ENCODE assay signal across 8 cellular contexts in the genomic region with DNA sequence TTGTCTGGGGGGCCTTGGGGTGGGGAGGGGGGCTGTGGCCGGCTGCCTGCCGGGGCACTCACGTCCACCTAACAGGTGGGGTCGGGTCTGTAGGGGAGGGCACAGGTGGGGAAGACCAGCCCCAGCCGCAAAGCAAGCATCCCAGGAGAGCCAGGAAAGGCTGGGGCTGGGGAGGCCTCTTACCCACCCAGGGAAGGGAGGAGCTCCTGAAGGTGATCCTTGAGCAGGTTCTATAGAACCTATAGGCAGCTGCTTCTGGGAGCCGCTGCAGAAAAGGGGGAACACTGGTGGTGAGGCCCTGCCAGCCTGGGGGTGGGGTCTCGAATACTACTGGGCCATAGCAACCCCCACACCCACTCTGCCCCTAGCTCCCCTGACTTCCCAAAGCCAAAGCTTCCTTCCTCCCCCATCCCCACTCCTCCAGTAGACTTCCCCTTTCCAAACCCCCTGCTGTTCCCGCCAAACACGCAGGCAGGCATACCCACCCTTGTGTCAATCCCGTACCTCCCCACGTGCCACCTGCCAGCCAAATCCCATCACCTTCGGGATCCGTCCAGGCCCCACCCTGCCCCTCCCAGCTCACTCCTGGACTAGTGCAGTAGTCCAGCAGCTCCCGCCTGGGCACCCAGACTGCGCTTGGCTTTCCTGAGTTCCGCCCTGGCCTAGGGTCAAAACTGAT. TPM values are rescaled to one million over a fixed set of nuclear protein-coding genes. Genes with fewer than 3 reads are reported as not detected.
DNase-seq lines count a peak whose midpoint lies in the region; FAIRE-seq and TF ChIP-seq lines count a peak whose summit lies in the region.

No MANE protein-coding gene starts in this region.

- H3K36me3 Mint-ChIP-seq in T-helper 1 cell treated with Interleukin-12 subunit alpha and Interleukin-12 subunit beta and Interleukin-4 antibody, amounts not matched to agents 30 μg/mL and 1 μg/mL, for 36 hours (ENCODE audit: low read depth) = peaks cover 2% of the 10 kb centered on the region
- H3K36me3 Mint-ChIP-seq in activated T-helper 1 cell treated with anti-CD3 and anti-CD28 coated beads, Interleukin-12 subunit alpha, Interleukin-12 subunit beta, Interleukin-2, Interleukin-4 antibody, amounts not matched to agents 30 ng/mL and 10 ng/mL and 1 ng/mL, durations not matched to agents 14 hours and 24 hours and 36 hours (ENCODE audit: low read depth) = peaks cover 6% of the 10 kb centered on the region

- H3K4me1 ChIP-seq in kidney (ENCODE audit: control insufficient read depth in 1 of 2, insufficient read depth in 1 of 2, low read depth in 1 of 2, low read length in 2 of 2) = peaks cover 16 to 41% of the 10 kb centered on the region in 2 donors
- H3K4me1 ChIP-seq in testis = peaks cover 73% of the 10 kb centered on the region

- H3K27ac ChIP-seq in kidney (ENCODE audit: low read depth in 2 of 2, low read length in 2 of 2) (peak overlapping the region; percentile 75 to 83), testis (peak overlapping the region; percentile 35 to 85)

- TF ChIP-seq CTCF in kidney (IDR thresholded peaks at IDR 0.05; ENCODE audit: borderline replicate concordance, extremely low read depth, insufficient read depth) (no peak), testis (IDR thresholded peaks at IDR 0.05) (no peak)

- H3K27me3 Mint-ChIP-seq in T-helper 1 cell treated with Interleukin-12 subunit alpha and Interleukin-12 subunit beta and Interleukin-4 antibody, amounts not matched to agents 30 μg/mL and 1 μg/mL, for 36 hours (ENCODE audit: low read depth) = no peaks in the 10 kb centered on the region
- peaks cover 2% of the 10 kb centered on the region for H3K27me3 Mint-ChIP-seq in activated T-helper 1 cell treated with anti-CD3 and anti-CD28 coated beads, Interleukin-12 subunit alpha, Interleukin-12 subunit beta, Interleukin-2, Interleukin-4 antibody, amounts not matched to agents 30 ng/mL and 10 ng/mL and 1 ng/mL, durations not matched to agents 14 hours and 24 hours and 36 hours (ENCODE audit: insufficient read depth)

- intact Hi-C loops in activated T-helper 1 cell treated with anti-CD3 and anti-CD28 coated beads, Interleukin-12 subunit alpha, Interleukin-12 subunit beta, Interleukin-2, Interleukin-4 antibody, amounts not matched to agents 30 ng/mL and 10 ng/mL and 1 ng/mL, durations not matched to agents 14 hours and 24 hours and 36 hours (cut with micrococcal nuclease) = no loop called here
- intact Hi-C loops in kidney (cut with DNase I) (no loop called here), testis (cut with DNase I; ENCODE audit: low total_unique reads) (no loop called here)

- peak overlapping the region in 1 of 2 donors; percentile 46 for H3K9ac ChIP-seq in kidney (ENCODE audit: low read length in 2 of 2)

- H3K4me3 ChIP-seq in kidney (ENCODE audit: low read length in 2 of 2) = peak overlapping the region in 1 of 2 donors; percentile 44
- H3K4me3 ChIP-seq in testis = no peak overlapping the region

- peaks cover 32% of the 10 kb centered on the region for H3K4me1 Mint-ChIP-seq in T-helper 1 cell treated with Interleukin-12 subunit alpha and Interleukin-12 subunit beta and Interleukin-4 antibody, amounts not matched to agents 30 μg/mL and 1 μg/mL, for 36 hours (ENCODE audit: low read depth)
- H3K4me1 Mint-ChIP-seq in activated T-helper 1 cell treated with anti-CD3 and anti-CD28 coated beads, Interleukin-12 subunit alpha, Interleukin-12 subunit beta, Interleukin-2, Interleukin-4 antibody, amounts not matched to agents 30 ng/mL and 10 ng/mL and 1 ng/mL, durations not matched to agents 14 hours and 24 hours and 36 hours (ENCODE audit: low read depth) = peaks cover 43% of the 10 kb centered on the region

- FAIRE-seq in kidney (lab: Jason Lieb, UNC) = no peak

- H3K27me3 ChIP-seq in testis = no peaks in the 10 kb centered on the region

- H3K4me3 Mint-ChIP-seq in T-helper 1 cell treated with Interleukin-12 subunit alpha and Interleukin-12 subunit beta and Interleukin-4 antibody, amounts not matched to agents 30 μg/mL and 1 μg/mL, for 36 hours = peak overlapping the region; percentile 42
- peak overlapping the region; percentile 61 for H3K4me3 Mint-ChIP-seq in activated T-helper 1 cell treated with anti-CD3 and anti-CD28 coated beads, Interleukin-12 subunit alpha, Interleukin-12 subunit beta, Interleukin-2, Interleukin-4 antibody, amounts not matched to agents 30 ng/mL and 10 ng/mL and 1 ng/mL, durations not matched to agents 14 hours and 24 hours and 36 hours

- no peak for TF ChIP-seq POLR2A in testis (IDR thresholded peaks at IDR 0.05)

- WGBS in testis, 2 donors = 60 to 67% methylated on average over 12 to 16 of the region's 16 CpGs

- H3K27ac Mint-ChIP-seq in T-helper 1 cell treated with Interleukin-12 subunit alpha and Interleukin-12 subunit beta and Interleukin-4 antibody, amounts not matched to agents 30 μg/mL and 1 μg/mL, for 36 hours = no peak overlapping the region
- H3K27ac Mint-ChIP-seq in activated T-helper 1 cell treated with anti-CD3 and anti-CD28 coated beads, Interleukin-12 subunit alpha, Interleukin-12 subunit beta, Interleukin-2, Interleukin-4 antibody, amounts not matched to agents 30 ng/mL and 10 ng/mL and 1 ng/mL, durations not matched to agents 14 hours and 24 hours and 36 hours = peak overlapping the region; percentile 67

- H3K9me3 ChIP-seq in kidney (ENCODE audit: control insufficient read depth in 1 of 2, low read length in 2 of 2) (no peaks in the 10 kb centered on the region), testis (no peaks in the 10 kb centered on the region)

- no peak for DNase-seq in T-helper 1 cell
- no peak for DNase-seq in activated T-helper 1 cell treated with anti-CD3 and anti-CD28 coated beads, Interleukin-12 subunit alpha, Interleukin-12 subunit beta, Interleukin-2, Interleukin-4 antibody, amounts not matched to agents 30 ng/mL and 10 ng/mL and 1 ng/mL, durations not matched to agents 14 hours and 24 hours and 36 hours (ENCODE audit: low spot score)
- peak; percentile 80 for DNase-seq in kidney
- no peak for DNase-seq in testis
- DNase-seq in foreskin melanocyte = no peak
- DNase-seq in NOMO-1 treated with dmso at 0.1 percent for 144 hours (lab: John Stamatoyannopoulos, UW; ENCODE audit: unreplicated experiment) = no peak
- DNase-seq in HuH-7.5 (ENCODE audit: low spot score) = no peak

- H3K36me3 ChIP-seq in kidney (ENCODE audit: control insufficient read depth in 1 of 2, insufficient read depth in 2 of 2, low read length in 2 of 2) = no peaks in the 10 kb centered on the region
- H3K36me3 ChIP-seq in testis (ENCODE audit: low read depth, missing control alignments) = no peaks in the 10 kb centered on the region

- no peaks in the 10 kb centered on the region for H3K9me3 Mint-ChIP-seq in T-helper 1 cell treated with Interleukin-12 subunit alpha and Interleukin-12 subunit beta and Interleukin-4 antibody, amounts not matched to agents 30 μg/mL and 1 μg/mL, for 36 hours
- no peaks in the 10 kb centered on the region for H3K9me3 Mint-ChIP-seq in activated T-helper 1 cell treated with anti-CD3 and anti-CD28 coated beads, Interleukin-12 subunit alpha, Interleukin-12 subunit beta, Interleukin-2, Interleukin-4 antibody, amounts not matched to agents 30 ng/mL and 10 ng/mL and 1 ng/mL, durations not matched to agents 14 hours and 24 hours and 36 hours

RNA-seq across cellular contexts. Expression of a gene that starts 5.6 kb away (rescaled TPM):
- 34.5 and 39.1 TPM in 2 replicates for total RNA-seq in activated T-helper 1 cell treated with anti-CD3 and anti-CD28 coated beads, Interleukin-12 subunit alpha, Interleukin-12 subunit beta, Interleukin-2, Interleukin-4 antibody, amounts not matched to agents 30 ng/mL and 10 ng/mL and 1 ng/mL, durations not matched to agents 14 hours and 24 hours and 36 hours
- total RNA-seq in kidney (22.2 TPM), testis (10 to 100 TPM; 14.7 to 26.5 TPM)
- polyA plus RNA-seq in kidney (ENCODE audit: insufficient read depth, low read depth, low replicate concordance) (10.4 TPM), testis (ENCODE audit: insufficient read depth, low read depth, low replicate concordance) (13.3 TPM)

RNA-seq across cellular contexts. Expression of a gene that starts 9.5 kb away (rescaled TPM):
- 64.5 and 70.5 TPM in 2 replicates for total RNA-seq in activated T-helper 1 cell treated with anti-CD3 and anti-CD28 coated beads, Interleukin-12 subunit alpha, Interleukin-12 subunit beta, Interleukin-2, Interleukin-4 antibody, amounts not matched to agents 30 ng/mL and 10 ng/mL and 1 ng/mL, durations not matched to agents 14 hours and 24 hours and 36 hours
- 36.8 TPM for total RNA-seq in kidney
- polyA plus RNA-seq in kidney (ENCODE audit: insufficient read depth, low read depth, low replicate concordance) = 12.1 TPM
- 100 to 1,000 TPM; 149 to 200 TPM for total RNA-seq in testis
- polyA plus RNA-seq in testis (ENCODE audit: insufficient read depth, low read depth, low replicate concordance) = 104 TPM

RNA-seq across cellular contexts. Expression of a gene that starts 27.5 kb away (rescaled TPM):
- total RNA-seq in activated T-helper 1 cell treated with anti-CD3 and anti-CD28 coated beads, Interleukin-12 subunit alpha, Interleukin-12 subunit beta, Interleukin-2, Interleukin-4 antibody, amounts not matched to agents 30 ng/mL and 10 ng/mL and 1 ng/mL, durations not matched to agents 14 hours and 24 hours and 36 hours = 115 TPM in 2 replicates
- 63.8 TPM for total RNA-seq in kidney
- polyA plus RNA-seq in kidney (ENCODE audit: insufficient read depth, low read depth, low replicate concordance) = 65.1 TPM
- total RNA-seq in testis = 100 to 1,000 TPM; 127 to 140 TPM
- polyA plus RNA-seq in testis (ENCODE audit: insufficient read depth, low read depth, low replicate concordance) = 51.1 TPM

RNA-seq across cellular contexts. Expression of a gene that starts 45.7 kb away (rescaled TPM):
- total RNA-seq in activated T-helper 1 cell treated with anti-CD3 and anti-CD28 coated beads, Interleukin-12 subunit alpha, Interleukin-12 subunit beta, Interleukin-2, Interleukin-4 antibody, amounts not matched to agents 30 ng/mL and 10 ng/mL and 1 ng/mL, durations not matched to agents 14 hours and 24 hours and 36 hours = 4.1 and 5.0 TPM in 2 replicates
- 3.6 TPM for total RNA-seq in kidney
- polyA plus RNA-seq in kidney (ENCODE audit: insufficient read depth, low read depth, low replicate concordance) = 0.24 TPM
- total RNA-seq in testis = 10 to 100 TPM; 33.2 to 38.0 TPM
- polyA plus RNA-seq in testis (ENCODE audit: insufficient read depth, low read depth, low replicate concordance) = 84.2 TPM

RNA-seq across cellular contexts. Expression of a gene that starts 47.4 kb away (rescaled TPM):
- 8.4 and 9.6 TPM in 2 replicates for total RNA-seq in activated T-helper 1 cell treated with anti-CD3 and anti-CD28 coated beads, Interleukin-12 subunit alpha, Interleukin-12 subunit beta, Interleukin-2, Interleukin-4 antibody, amounts not matched to agents 30 ng/mL and 10 ng/mL and 1 ng/mL, durations not matched to agents 14 hours and 24 hours and 36 hours
- 10.3 TPM for total RNA-seq in kidney
- polyA plus RNA-seq in kidney (ENCODE audit: insufficient read depth, low read depth, low replicate concordance) = 6.1 TPM
- total RNA-seq in testis = 10 to 100 TPM; 10.6 to 16.7 TPM
- 1.1 TPM for polyA plus RNA-seq in testis (ENCODE audit: insufficient read depth, low read depth, low replicate concordance)
